In the genomic region with DNA sequence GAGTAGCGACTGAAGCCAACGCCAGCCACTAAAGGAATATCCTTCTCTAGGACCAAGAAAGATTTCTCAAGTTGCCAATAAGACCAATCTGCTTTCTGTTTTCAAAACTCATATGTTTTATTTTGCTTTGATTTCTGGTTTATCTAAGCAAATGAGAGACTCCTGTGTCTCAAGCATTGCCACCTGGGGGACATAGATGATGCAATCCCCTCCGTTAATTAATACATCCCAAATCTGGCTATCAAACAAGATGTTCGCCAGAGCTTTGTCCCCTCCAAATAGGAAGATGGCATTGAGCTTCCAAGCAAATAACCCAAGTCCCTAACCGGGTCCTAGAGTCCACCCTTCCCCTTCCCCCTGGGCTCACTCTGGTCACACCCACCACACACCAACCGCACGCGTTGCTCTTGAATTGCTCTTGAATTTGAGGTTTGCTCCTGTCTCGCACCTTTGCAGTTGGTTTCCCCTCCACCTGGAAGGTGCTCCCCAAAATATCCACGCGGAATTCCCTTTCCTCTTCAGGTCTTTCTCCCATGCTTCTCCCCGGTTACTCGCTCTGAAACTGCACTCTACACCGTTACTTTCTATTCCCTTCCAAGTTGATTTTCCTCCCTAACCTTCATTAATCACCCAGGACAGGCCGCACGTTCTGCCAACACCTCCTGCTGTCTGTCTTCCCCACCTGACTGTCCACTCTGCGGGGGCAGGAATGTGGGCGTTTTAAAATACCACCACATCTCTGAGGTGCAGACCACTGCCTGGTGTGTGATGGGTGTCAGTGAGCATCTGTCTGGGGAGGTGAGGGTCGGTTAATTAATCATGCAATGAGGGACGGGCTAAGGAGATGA, we compare ENCODE assay signal across 23 cellular contexts.
"Had no signal": no experiment of that assay in that cellular context is flagged by ENCODE, and none has a peak within 500 bp of the region (broad histone marks: within the 10 kb centered on the region; RNA-seq: fewer than 3 reads in every experiment).

No MANE protein-coding gene starts in this region.

- DNase-seq: effector memory CD8-positive, alpha-beta T cell; esophagus squamous epithelium; foreskin fibroblast; glutamatergic neuron; kidney; left cardiac atrium; left ventricle myocardium superior; mesenchymal stem cell; naive B cell; nephron progenitor cell; posterior cingulate gyrus; small intestine; stimulated activated CD4-positive, alpha-beta T cell treated with anti-CD3 and anti-CD28 coated beads, Interleukin-12 subunit alpha, Interleukin-12 subunit beta, amount 100 ng/mL, for 4 hours; stimulated activated naive CD4-positive, alpha-beta T cell treated with Interleukin-2 at 50 U/mL for 16 hours; tibial artery; upper lobe of left lung; uterus had no signal

- H3K4me1 ChIP-seq: esophagus squamous epithelium, gastroesophageal sphincter, right atrium auricular region, tibial artery, upper lobe of left lung, uterus had no signal

- H3K4me3 Mint-ChIP-seq: dendritic cell treated with granulocyte-macrophage colony-stimulating factor and Interleukin-4, amounts not matched to agents 40 ng/mL and 50 ng/mL, for 4 days; effector memory CD8-positive, alpha-beta T cell; naive B cell; nephron progenitor cell had no signal

- H3K9me3 Mint-ChIP-seq: dendritic cell treated with granulocyte-macrophage colony-stimulating factor and Interleukin-4, amounts not matched to agents 40 ng/mL and 50 ng/mL, for 4 days; effector memory CD8-positive, alpha-beta T cell had no signal

- H3K4me1 Mint-ChIP-seq: naive B cell had no signal

- H3K4me3 ChIP-seq: esophagus squamous epithelium, gastroesophageal sphincter, lung, right atrium auricular region, tibial artery, upper lobe of left lung, uterus had no signal

- H3K9me3 ChIP-seq: esophagus squamous epithelium, neutrophil, tibial artery, upper lobe of left lung, uterus had no signal

- FAIRE-seq: colon, kidney, small intestine had no signal

- H3K27me3 ChIP-seq: esophagus squamous epithelium, gastroesophageal sphincter, neutrophil, right atrium auricular region, tibial artery, upper lobe of left lung, uterus had no signal

- H3K36me3 ChIP-seq: esophagus squamous epithelium, gastroesophageal sphincter, neutrophil, right atrium auricular region, tibial artery, upper lobe of left lung, uterus had no signal

- H3K27ac ChIP-seq: esophagus squamous epithelium, gastroesophageal sphincter, neutrophil, right atrium auricular region, tibial artery, upper lobe of left lung, uterus had no signal

- ATAC-seq: effector memory CD8-positive, alpha-beta T cell; gastroesophageal sphincter; left cardiac atrium; left ventricle myocardium superior had no signal

- H3K27ac Mint-ChIP-seq: dendritic cell treated with granulocyte-macrophage colony-stimulating factor and Interleukin-4, amounts not matched to agents 40 ng/mL and 50 ng/mL, for 4 days; effector memory CD8-positive, alpha-beta T cell; nephron progenitor cell had no signal
